In the genomic region with DNA sequence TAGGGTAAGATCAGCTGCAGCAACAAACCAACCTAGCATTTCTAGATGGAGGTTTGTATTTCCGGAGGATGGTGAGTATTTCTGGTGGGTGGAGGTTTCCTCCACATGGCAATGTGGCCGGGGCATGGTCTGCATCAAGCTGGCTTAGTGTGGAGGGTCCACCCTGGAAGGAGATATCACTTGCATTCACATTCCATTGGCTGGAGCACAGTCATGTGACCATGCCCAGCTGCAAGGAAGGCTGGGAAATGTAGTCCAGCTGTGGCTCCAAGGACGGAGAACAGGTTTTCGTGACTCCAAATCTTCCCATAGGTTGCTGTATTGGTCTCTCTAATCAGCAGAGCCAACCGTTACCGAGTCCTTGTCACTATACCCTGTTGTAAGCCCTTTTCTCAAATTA, we compare ENCODE assay signal across 9 cellular contexts.
DNase-seq lines count a peak whose midpoint lies in the region; ATAC-seq and TF ChIP-seq lines count a peak whose summit lies in the region.
"Had no signal": no experiment of that assay in that cellular context is flagged by ENCODE, and none has a peak within 500 bp of the region (broad histone marks: within the 10 kb centered on the region; RNA-seq: fewer than 3 reads in every experiment).

No MANE protein-coding gene starts in this region.

- no peaks in the 10 kb centered on the region for H3K36me3 Mint-ChIP-seq in glutamatergic neuron (ENCODE audit: unreplicated experiment)

- H3K9ac ChIP-seq in OCI-LY3 (ENCODE audit: low read length): peak overlapping the region; percentile 67

- H3K4me2 ChIP-seq in OCI-LY3 (ENCODE audit: low read length): peak overlapping the region; percentile 86

- H3K27me3 Mint-ChIP-seq in glutamatergic neuron (ENCODE audit: unreplicated experiment): peaks cover 17% of the 10 kb centered on the region

- H3K4me1 ChIP-seq in right cardiac atrium (ENCODE audit: control insufficient read depth, insufficient read depth, low read length): no peaks in the 10 kb centered on the region
- H3K4me1 ChIP-seq in heart left ventricle: peaks cover 3 to 85% (median 49%) of the 10 kb centered on the region in 12 donors
- H3K4me1 ChIP-seq in OCI-LY3 (ENCODE audit: low read length): peaks cover 34% of the 10 kb centered on the region

- no peaks in the 10 kb centered on the region for H4K20me1 ChIP-seq in OCI-LY3 (ENCODE audit: insufficient read depth, low read length)

- intact Hi-C loops in right cardiac atrium (cut with DNase I): no loop called here
- intact Hi-C loops in heart left ventricle (cut with DNase I): loop anchor here in 3 of 10 donors (5.0 kb wide), 2 partner anchors 42 to 58 kb away; no protein-coding TSS in a partner anchor

- DNase-seq in right cardiac atrium (peak in 2 of 3 donors; percentile 51 to 62), heart left ventricle (no peak), glutamatergic neuron (peak; percentile 79), NCI-H774 (lab: John Stamatoyannopoulos, UW) (no peak)
- peak; percentile 26 for DNase-seq in activated T-helper 9 cell treated with anti-CD3 and anti-CD28 coated beads, Interleukin-2, amount 50 U/mL, for 16 hours (ENCODE audit: low read depth)
- DNase-seq in stimulated activated CD4-positive, alpha-beta T cell treated with anti-CD3 and anti-CD28 coated beads, Interleukin-2, amount 100 ng/mL, for 48 hours: peak; percentile 28 to 37

- no peak overlapping the region for H2AFZ ChIP-seq in OCI-LY3 (ENCODE audit: low read depth, low read length)

- peaks cover 17% of the 10 kb centered on the region; the same call in 1 of the 2 replicates for H3K79me2 ChIP-seq in OCI-LY3 (ENCODE audit: low read length)

- no peak overlapping the region for H3K27ac ChIP-seq in right cardiac atrium (ENCODE audit: low read length)
- H3K27ac ChIP-seq in heart left ventricle: peak overlapping the region in 4 of 12 donors; percentile 3 to 83 (median 30)
- H3K27ac ChIP-seq in OCI-LY3 (ENCODE audit: low read length): peak overlapping the region; percentile 95

- peaks cover 21% of the 10 kb centered on the region for H3K9me3 Mint-ChIP-seq in glutamatergic neuron (ENCODE audit: unreplicated experiment)

- H3K27me3 ChIP-seq in right cardiac atrium (ENCODE audit: control insufficient read depth, insufficient read depth) (no peaks in the 10 kb centered on the region), heart left ventricle (no peaks in the 10 kb centered on the region), OCI-LY3 (ENCODE audit: low read depth, low read length) (no peaks in the 10 kb centered on the region)
- H3K27me3 ChIP-seq: uterus had no signal

- TF ChIP-seq POLR2A in heart left ventricle (IDR thresholded peaks at IDR 0.05): no peak

- peak overlapping the region; percentile 96 for H3K27ac Mint-ChIP-seq in glutamatergic neuron (ENCODE audit: unreplicated experiment)

- TF ChIP-seq CTCF in heart left ventricle (IDR thresholded peaks at IDR 0.05): no peak
- no peak for TF ChIP-seq CTCF in OCI-LY3 (IDR thresholded peaks at IDR 0.05; ENCODE audit: low read depth, low read length)
- TF ChIP-seq CTCF in glutamatergic neuron (IDR thresholded peaks at IDR 0.05; ENCODE audit: partially characterized antibody, unreplicated experiment): no peak

- peaks cover 57% of the 10 kb centered on the region for H3K4me1 Mint-ChIP-seq in glutamatergic neuron (ENCODE audit: low read depth, unreplicated experiment)

- no peaks in the 10 kb centered on the region for H3K9me3 ChIP-seq in right cardiac atrium (ENCODE audit: control insufficient read depth, low read length)
- no peaks in the 10 kb centered on the region for H3K9me3 ChIP-seq in heart left ventricle
- H3K9me3 ChIP-seq in OCI-LY3 (ENCODE audit: insufficient read depth, low read length): no peaks in the 10 kb centered on the region; the same call in 1 of the 2 replicates
- H3K9me3 ChIP-seq: uterus had no signal

- peak overlapping the region; percentile 81 for H3K4me3 Mint-ChIP-seq in glutamatergic neuron (ENCODE audit: unreplicated experiment)

- ATAC-seq in right cardiac atrium: no peak
- ATAC-seq in heart left ventricle: no peak
- ATAC-seq in GM21381 (IDR thresholded peaks at IDR 0.05; ENCODE audit: unreplicated experiment): no peak

- H3K4me3 ChIP-seq in right cardiac atrium (ENCODE audit: low read length): no peak overlapping the region
- H3K4me3 ChIP-seq in heart left ventricle: no peak overlapping the region
- peak overlapping the region; percentile 80 for H3K4me3 ChIP-seq in OCI-LY3 (ENCODE audit: low read length)
- H3K4me3 ChIP-seq: uterus had no signal

- H3K36me3 ChIP-seq in heart left ventricle (no peaks in the 10 kb centered on the region), OCI-LY3 (replicated peaks; ENCODE audit: low read depth, low read length) (no peaks in the 10 kb centered on the region)
- H3K36me3 ChIP-seq: uterus had no signal

- 58% methylated on average over 6 of the region's 6 CpGs for WGBS in right cardiac atrium
- 58 to 70% (median 61%) methylated on average over 6 of the region's 6 CpGs for WGBS in heart left ventricle, 4 donors

Comparison
In these comparisons a context has a peak if more than half of its experiments do, and no peak if none do; other contexts are left out.
1. DNase-seq: peak in right cardiac atrium (2 of 3), activated T-helper 9 cell treated with anti-CD3 and anti-CD28 coated beads, Interleukin-2, amount 50 U/mL, for 16 hours (single experiment), glutamatergic neuron (single experiment) and stimulated activated CD4-positive, alpha-beta T cell treated with anti-CD3 and anti-CD28 coated beads, Interleukin-2, amount 100 ng/mL, for 48 hours (2 of 2); none in heart left ventricle (0 of 5) and NCI-H774 (single experiment).